ENCODE assay signal across 10 cellular contexts in genomic region chr16:1144476-1145382, GRCh38.
"Had no signal": no experiment of that assay in that cellular context is flagged by ENCODE, and none has a peak within 500 bp of the region (broad histone marks: within the 10 kb centered on the region; RNA-seq: fewer than 3 reads in every experiment).

No MANE protein-coding gene starts in this region.

- DNase-seq: activated CD4-positive, alpha-beta memory T cell treated with anti-CD3 and anti-CD28 coated beads, Interleukin-2, amount 10 ng/mL, durations not matched to agents 7 days and 5 days; activated gamma-delta T cell treated with Interleukin-2 at 50 U/mL for 16 hours; activated naive CD8-positive, alpha-beta T cell treated with anti-CD3 and anti-CD28 coated beads, Interleukin-2, amount 10 ng/mL, durations not matched to agents 7 days and 5 days; activated T-cell treated with anti-CD3 and anti-CD28 coated beads, Interleukin-2, amount 50 U/mL, for 72 hours; foreskin melanocyte; heart left ventricle; left ventricle myocardium superior; small intestine; T-helper 9 cell; transverse colon had no signal
